ENCODE assay signal across 18 cellular contexts in genomic region chr13:51235756-51236564, GRCh38. TPM values are rescaled to one million over a fixed set of nuclear protein-coding genes. Genes with fewer than 3 reads are reported as not detected.
DNase-seq lines count a peak whose midpoint lies in the region; TF ChIP-seq lines count a peak whose summit lies in the region.
"Had no signal": no experiment of that assay in that cellular context is flagged by ENCODE, and none has a peak within 500 bp of the region (broad histone marks: within the 10 kb centered on the region; RNA-seq: fewer than 3 reads in every experiment).

No MANE protein-coding gene starts in this region.

- H3K9me3 Mint-ChIP-seq in nephron progenitor cell = peaks cover 3% of the 10 kb centered on the region
- H3K9me3 Mint-ChIP-seq: activated naive CD8-positive, alpha-beta T cell treated with anti-CD3 and anti-CD28 coated beads for 36 hours; activated T-helper 1 cell treated with anti-CD3 and anti-CD28 coated beads, Interleukin-12 subunit alpha, Interleukin-12 subunit beta, Interleukin-2, Interleukin-4 antibody, amounts not matched to agents 30 ng/mL and 10 ng/mL and 1 ng/mL, durations not matched to agents 14 hours and 24 hours and 36 hours had no signal

- no peak overlapping the region for H3K4me3 Mint-ChIP-seq in nephron progenitor cell
- H3K4me3 Mint-ChIP-seq: activated naive CD8-positive, alpha-beta T cell treated with anti-CD3 and anti-CD28 coated beads for 36 hours; activated T-helper 1 cell treated with anti-CD3 and anti-CD28 coated beads, Interleukin-12 subunit alpha, Interleukin-12 subunit beta, Interleukin-2, Interleukin-4 antibody, amounts not matched to agents 30 ng/mL and 10 ng/mL and 1 ng/mL, durations not matched to agents 14 hours and 24 hours and 36 hours; brain had no signal

- peaks cover 23% of the 10 kb centered on the region for H3K4me1 Mint-ChIP-seq in nephron progenitor cell
- H3K4me1 Mint-ChIP-seq: activated naive CD8-positive, alpha-beta T cell treated with anti-CD3 and anti-CD28 coated beads for 36 hours had no signal

- peak overlapping the region; percentile 67 for H3K27ac Mint-ChIP-seq in nephron progenitor cell
- H3K27ac Mint-ChIP-seq: activated naive CD8-positive, alpha-beta T cell treated with anti-CD3 and anti-CD28 coated beads for 36 hours; activated T-helper 1 cell treated with anti-CD3 and anti-CD28 coated beads, Interleukin-12 subunit alpha, Interleukin-12 subunit beta, Interleukin-2, Interleukin-4 antibody, amounts not matched to agents 30 ng/mL and 10 ng/mL and 1 ng/mL, durations not matched to agents 14 hours and 24 hours and 36 hours had no signal

- intact Hi-C loops in dorsolateral prefrontal cortex (cut with DNase I) = no loop called here

- TF ChIP-seq CTCF in dorsolateral prefrontal cortex (IDR thresholded peaks at IDR 0.05 in 54 of 56, conservative IDR thresholded peaks at IDR 0.05 in 2 of 56; ENCODE audit: low read depth in 1 of 56, partially characterized antibody in 56 of 56) (no peak), nephron progenitor cell (IDR thresholded peaks at IDR 0.05) (no peak)

- H3K36me3 Mint-ChIP-seq in nephron progenitor cell (ENCODE audit: low read depth) = no peaks in the 10 kb centered on the region
- H3K36me3 Mint-ChIP-seq: activated naive CD8-positive, alpha-beta T cell treated with anti-CD3 and anti-CD28 coated beads for 36 hours had no signal

- peak overlapping the region in 53 of 59 donors; percentile 0 to 100 (median 57) for H3K27ac ChIP-seq in dorsolateral prefrontal cortex
- H3K27ac ChIP-seq: SK-N-MC had no signal

- peak; percentile 3 for DNase-seq in Daoy (ENCODE audit: low read depth)
- DNase-seq in M059J (ENCODE audit: low read depth) = peak; percentile 10
- DNase-seq in dorsolateral prefrontal cortex = no peak
- DNase-seq in nephron progenitor cell = no peak
- DNase-seq in GF-D8 (lab: John Stamatoyannopoulos, UW) = no peak
- DNase-seq in stimulated activated CD4-positive, alpha-beta T cell treated with anti-CD3 and anti-CD28 coated beads, Interleukin-4, amount 100 ng/mL, for 4 hours = no peak
- DNase-seq in GDM1 (lab: John Stamatoyannopoulos, UW) = no peak
- no peak for DNase-seq in NCI-H1092 treated with DMSO at 0.1 percent for 48 hours (lab: John Stamatoyannopoulos, UW)
- DNase-seq: activated naive CD8-positive, alpha-beta T cell treated with anti-CD3 and anti-CD28 coated beads for 36 hours; cortex of kidney; left lung; NCI-H2029; NCI-H524 treated with DMSO at 0.1 percent for 48 hours; PC-3; stimulated activated CD4-positive, alpha-beta T cell treated with anti-CD3 and anti-CD28 coated beads, Interleukin-2, amount 100 ng/mL, for 24 hours had no signal

- peaks cover 24% of the 10 kb centered on the region for H3K27me3 Mint-ChIP-seq in nephron progenitor cell (ENCODE audit: low read depth, poor library complexity)

- no peaks in the 10 kb centered on the region for H3K27me3 ChIP-seq in dorsolateral prefrontal cortex
- H3K27me3 ChIP-seq: left lung had no signal

- H3K4me3 ChIP-seq in dorsolateral prefrontal cortex = no peak overlapping the region
- H3K4me3 ChIP-seq: left lung, SK-N-MC had no signal

RNA-seq across cellular contexts. Expression of gene FAM124A, which starts 13.8 kb away (rescaled TPM):
- 0.46 and 1.0 TPM in 2 replicates for total RNA-seq in Daoy (2014; rRNA removed; shearing (Covaris generic))
- total RNA-seq in M059J (2014; rRNA removed; shearing (Covaris generic)) = 0.22 and 0.64 TPM in 2 replicates
- total RNA-seq in dorsolateral prefrontal cortex = 100 to 1,000 TPM in 1 of 120 experiments, 10 to 100 TPM in 119; 15.1 to 107 (median 29.8) TPM

Comparison
In these comparisons a context has a peak if more than half of its experiments do, and no peak if none do; other contexts are left out.
1. DNase-seq: peak in Daoy (single experiment) and M059J (single experiment); none in dorsolateral prefrontal cortex (0 of 10), nephron progenitor cell (single experiment), GF-D8 (single experiment), stimulated activated CD4-positive, alpha-beta T cell treated with anti-CD3 and anti-CD28 coated beads, Interleukin-4, amount 100 ng/mL, for 4 hours (0 of 2), GDM1 (single experiment) and NCI-H1092 treated with DMSO at 0.1 percent for 48 hours (single experiment).